ENCODE assay signal across 24 cellular contexts in genomic region chr5:38722918-38723317, GRCh38.
A peak's percentile ranks its signal among the peaks of the same experiment; 100 is the strongest.
DNase-seq lines count a peak whose midpoint lies in the region; ATAC-seq and TF ChIP-seq lines count a peak whose summit lies in the region.
"Had no signal": no experiment of that assay in that cellular context is flagged by ENCODE, and none has a peak within 500 bp of the region (broad histone marks: within the 10 kb centered on the region; RNA-seq: fewer than 3 reads in every experiment).

No MANE protein-coding gene starts in this region.

- no peaks in the 10 kb centered on the region for H3K36me3 Mint-ChIP-seq in CD14-positive monocyte
- H3K36me3 Mint-ChIP-seq: activated naive CD8-positive, alpha-beta T cell; naive B cell had no signal

- 51 to 56% methylated on average over 4 to 5 of the region's 5 CpGs for WGBS in testis, 2 donors

- H3K36me3 ChIP-seq in right atrium auricular region: no peaks in the 10 kb centered on the region
- no peaks in the 10 kb centered on the region for H3K36me3 ChIP-seq in testis (ENCODE audit: low read depth, missing control alignments)
- H3K36me3 ChIP-seq: heart left ventricle, suprapubic skin had no signal

- H3K27me3 Mint-ChIP-seq in CD14-positive monocyte (ENCODE audit: low read depth in 3 of 3): peaks cover 2 to 3% (median 3%) of the 10 kb centered on the region in 3 donors

- H3K27me3 ChIP-seq in right atrium auricular region (no peaks in the 10 kb centered on the region), testis (no peaks in the 10 kb centered on the region)
- H3K27me3 ChIP-seq: heart left ventricle, suprapubic skin had no signal

- no peak for ATAC-seq in left cardiac atrium
- ATAC-seq: left colon had no signal

- peak; percentile 28 for DNase-seq in left cardiac atrium
- DNase-seq in right atrium auricular region (ENCODE audit: low spot score): no peak
- peak; percentile 70 for DNase-seq in LHCN-M2 (ENCODE audit: low read depth)
- peak; percentile 16 for DNase-seq in fibroblast of mammary gland (ENCODE audit: low read depth)
- DNase-seq in testis: peak; percentile 46
- no peak for DNase-seq in CD14-positive monocyte (ENCODE audit: low spot score)
- no peak for DNase-seq in NCI-H2081 (lab: John Stamatoyannopoulos, UW)
- DNase-seq: Calu3; HFFc6; left colon; mesendoderm; naive B cell; NCI-H1694; NCI-H2171 treated with DMSO at 0.1 percent for 48 hours; NCI-H526 treated with DMSO at 0.1 percent for 48 hours; occipital lobe; small intestine; stimulated activated CD4-positive, alpha-beta T cell treated with anti-CD3 and anti-CD28 coated beads, Interleukin-2, amount 100 ng/mL, for 24 hours had no signal

- TF ChIP-seq CTCF in right atrium auricular region (IDR thresholded peaks at IDR 0.05): no peak
- no peak for TF ChIP-seq CTCF in fibroblast of mammary gland (conservative IDR thresholded peaks at IDR 0.05; ENCODE audit: control insufficient read depth, insufficient read depth, low read depth, low read length)
- TF ChIP-seq CTCF in testis (IDR thresholded peaks at IDR 0.05): no peak
- TF ChIP-seq CTCF in CD14-positive monocyte (IDR thresholded peaks at IDR 0.05): no peak

- H3K4me3 Mint-ChIP-seq in CD14-positive monocyte: no peak overlapping the region
- H3K4me3 Mint-ChIP-seq: activated naive CD8-positive, alpha-beta T cell; HFFc6; naive B cell; T-helper 1 cell treated with Interleukin-12 subunit alpha and Interleukin-12 subunit beta and Interleukin-4 antibody, amounts not matched to agents 30 μg/mL and 1 μg/mL, for 36 hours had no signal

- no peak overlapping the region for H3K27ac ChIP-seq in right atrium auricular region
- H3K27ac ChIP-seq in testis: no peak overlapping the region
- H3K27ac ChIP-seq: C4-2B, heart left ventricle, KMS-11, suprapubic skin had no signal

- H3K9me3 Mint-ChIP-seq in CD14-positive monocyte: peaks cover 0 to 5% (median 1%) of the 10 kb centered on the region in 7 donors
- H3K9me3 Mint-ChIP-seq: HFFc6; T-helper 1 cell treated with Interleukin-12 subunit alpha and Interleukin-12 subunit beta and Interleukin-4 antibody, amounts not matched to agents 30 μg/mL and 1 μg/mL, for 36 hours had no signal

- intact Hi-C loops in left cardiac atrium (cut with DNase I): no loop called here
- intact Hi-C loops in testis (cut with DNase I; ENCODE audit: low total_unique reads): no loop called here
- intact Hi-C loops in CD14-positive monocyte (cut with micrococcal nuclease): no loop called here

- no peaks in the 10 kb centered on the region for H3K4me1 Mint-ChIP-seq in CD14-positive monocyte
- H3K4me1 Mint-ChIP-seq: naive B cell had no signal

- H3K27ac Mint-ChIP-seq in CD14-positive monocyte: no peak overlapping the region
- H3K27ac Mint-ChIP-seq: activated naive CD8-positive, alpha-beta T cell; HFFc6; T-helper 1 cell treated with Interleukin-12 subunit alpha and Interleukin-12 subunit beta and Interleukin-4 antibody, amounts not matched to agents 30 μg/mL and 1 μg/mL, for 36 hours had no signal

- H3K9me3 ChIP-seq in right atrium auricular region (no peaks in the 10 kb centered on the region), testis (no peaks in the 10 kb centered on the region)
- H3K9me3 ChIP-seq: heart left ventricle, suprapubic skin had no signal

- H3K4me3 ChIP-seq in right atrium auricular region (no peak overlapping the region), fibroblast of mammary gland (ENCODE audit: control insufficient read depth, low read depth, low read length) (no peak overlapping the region), testis (no peak overlapping the region)
- H3K4me3 ChIP-seq: heart left ventricle, suprapubic skin had no signal

- H3K4me1 ChIP-seq in right atrium auricular region: peaks cover 0 to 20% of the 10 kb centered on the region in 2 donors
- H3K4me1 ChIP-seq in testis: peaks cover 24% of the 10 kb centered on the region

- no peak for TF ChIP-seq POLR2A in testis (IDR thresholded peaks at IDR 0.05)

Comparison
In these comparisons a context has a peak if more than half of its experiments do, and no peak if none do; other contexts are left out.
1. DNase-seq: peak in left cardiac atrium (single experiment), LHCN-M2 (single experiment), fibroblast of mammary gland (single experiment) and testis (single experiment); none in right atrium auricular region (single experiment), CD14-positive monocyte (single experiment) and NCI-H2081 (0 of 2).